ENCODE assay signal across 34 cellular contexts in the genomic region with DNA sequence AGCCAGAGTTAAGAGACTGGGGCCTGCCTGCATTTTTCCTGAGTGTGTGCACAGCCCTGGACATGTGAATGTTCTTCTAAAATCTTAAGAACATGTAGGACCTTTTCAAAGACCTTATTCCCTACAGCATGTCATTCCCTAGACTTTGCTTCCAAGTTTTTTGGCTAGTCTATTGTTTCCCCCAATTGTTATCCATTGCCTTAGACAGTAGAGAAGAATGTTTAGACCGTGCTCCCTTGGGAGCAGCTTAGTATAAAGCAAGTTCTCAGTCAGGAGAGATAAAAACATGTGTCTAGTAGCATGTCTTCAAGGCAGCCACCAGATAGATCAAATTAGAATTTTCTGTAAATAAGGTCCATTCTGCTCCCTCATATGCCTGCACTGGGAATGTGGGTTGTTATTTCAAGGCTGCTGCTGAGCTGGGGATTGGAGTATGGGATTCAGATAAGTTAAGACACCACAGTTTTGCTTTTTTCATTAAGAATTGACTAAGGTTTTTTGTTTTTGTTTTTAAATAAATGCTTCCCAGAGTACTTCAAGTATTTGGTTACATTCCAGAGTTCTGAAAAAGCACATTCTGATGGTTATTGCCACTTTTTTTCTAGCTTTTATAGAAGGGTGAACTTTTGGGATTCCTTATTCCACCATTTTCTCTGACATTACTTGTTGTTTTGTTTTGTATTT.
DNase-seq lines count a peak whose midpoint lies in the region; ATAC-seq, FAIRE-seq and TF ChIP-seq lines count a peak whose summit lies in the region.
"Had no signal": no experiment of that assay in that cellular context is flagged by ENCODE, and none has a peak within 500 bp of the region (broad histone marks: within the 10 kb centered on the region; RNA-seq: fewer than 3 reads in every experiment).

No MANE protein-coding gene starts in this region.

- intact Hi-C loops in left ventricle myocardium superior (cut with micrococcal nuclease), result no loop called here
- intact Hi-C loops in left cardiac atrium (cut with DNase I), result no loop called here

- ATAC-seq in left ventricle myocardium superior (peak; percentile 41), left cardiac atrium (no peak)
- ATAC-seq: A549; CD8-positive, alpha-beta T cell; gastrocnemius medialis had no signal

- H3K36me3 ChIP-seq in bronchial epithelial cell (ENCODE audit: control insufficient read depth, insufficient read depth, low read length), result no peaks in the 10 kb centered on the region
- H3K36me3 ChIP-seq: breast epithelium, colonic mucosa, gastrocnemius medialis, HAP-1, neural progenitor cell, SJCRH30, spleen, thoracic aorta had no signal

- DNase-seq in left ventricle myocardium superior, result no peak
- no peak for DNase-seq in left cardiac atrium
- DNase-seq in bronchial epithelial cell (ENCODE audit: low read depth), result no peak
- peak; percentile 40 for DNase-seq in fibroblast of pulmonary artery (ENCODE audit: low read depth)
- no peak for DNase-seq in SKM-1 treated with dmso at 0.1 percent for 144 hours (lab: John Stamatoyannopoulos, UW; ENCODE audit: unreplicated experiment)
- no peak for DNase-seq in stimulated activated CD4-positive, alpha-beta T cell treated with anti-CD3 and anti-CD28 coated beads, Interleukin-4, amount 100 ng/mL, for 4 hours
- no peak for DNase-seq in NCI-H82 (lab: John Stamatoyannopoulos, UW)
- DNase-seq in midbrain (lab: John Stamatoyannopoulos, UW), result no peak
- DNase-seq: activated CD4-positive, alpha-beta T cell treated with anti-CD3 and anti-CD28 coated beads, Interleukin-2, amount 10 ng/mL, durations not matched to agents 24 days and 14 days; activated CD8-positive, alpha-beta memory T cell treated with anti-CD3 and anti-CD28 coated beads for 24 hours; activated T-cell treated with anti-CD3 and anti-CD28 coated beads for 4 hours; CD8-positive, alpha-beta T cell; colonic mucosa; effector memory CD4-positive, alpha-beta T cell; erythroblast; gastrocnemius medialis; Kasumi-1; mammary epithelial cell; MV-4-11; NCI-H1436; NCI-H446 treated with DMSO at 0.1 percent for 48 hours; NCI-H774; SJCRH30; spleen; stimulated activated CD4-positive, alpha-beta T cell treated with anti-CD3 and anti-CD28 coated beads, Interleukin-2, amount 100 ng/mL, for 24 hours; stimulated activated CD8-positive, alpha-beta memory T cell treated with anti-CD3 and anti-CD28 coated beads, Interleukin-4, amount 100 ng/mL, for 48 hours had no signal

- H3K27me3 ChIP-seq in bronchial epithelial cell (ENCODE audit: control insufficient read depth, insufficient read depth, low read length), result no peaks in the 10 kb centered on the region
- H3K27me3 ChIP-seq: breast epithelium, colonic mucosa, gastrocnemius medialis, hepatocyte, neural progenitor cell, SJCRH30 had no signal

- TF ChIP-seq CTCF in bronchial epithelial cell (IDR thresholded peaks at IDR 0.05; ENCODE audit: insufficient read depth, low read length, severe bottlenecking) (no peak), fibroblast of pulmonary artery (IDR thresholded peaks at IDR 0.05; ENCODE audit: low read length, missing control alignments) (no peak)

- peak; percentile 7 for FAIRE-seq in bronchial epithelial cell (lab: Jason Lieb, UNC)
- FAIRE-seq: GM19239, urothelium cell line had no signal

- no peak overlapping the region for H3K4me3 ChIP-seq in bronchial epithelial cell (ENCODE audit: low read depth, low read length)
- no peak overlapping the region for H3K4me3 ChIP-seq in fibroblast of pulmonary artery (replicated peaks; ENCODE audit: low read depth, low read length)
- H3K4me3 ChIP-seq: A549, breast epithelium, colonic mucosa, gastrocnemius medialis, HAP-1, hepatocyte, neural progenitor cell, SJCRH30, spleen, thoracic aorta had no signal
